Comparison of ENCODE assay signal across 8 cellular contexts in genomic region chr1:181033799-181034391, GRCh38. TPM values are rescaled to one million over a fixed set of nuclear protein-coding genes. Genes with fewer than 3 reads are reported as not detected.
DNase-seq lines count a peak whose midpoint lies in the region; ATAC-seq and TF ChIP-seq lines count a peak whose summit lies in the region.

Gene MR1 (plus strand): TSS chr1:181033983. CDS start chr1:181034008, 25 bp downstream.

- H3K4me3 ChIP-seq in mucosa of rectum (ENCODE audit: low read length in 2 of 2) = peak within 1 kb of the TSS; percentile 70 to 84
- peak within 1 kb of the TSS; percentile 32 to 41 for H3K4me3 ChIP-seq in vagina

- H3K27me3 Mint-ChIP-seq in endothelial cell (ENCODE audit: unreplicated experiment) = peaks cover 2% of the 10 kb centered on the region

- H3K4me3 Mint-ChIP-seq in endothelial cell (ENCODE audit: unreplicated experiment) = peak within 1 kb of the TSS; percentile 76

- peak within 1 kb of the TSS; percentile 72 for H3K27ac Mint-ChIP-seq in endothelial cell (ENCODE audit: unreplicated experiment)

- no peaks in the 10 kb centered on the region for H3K9me3 Mint-ChIP-seq in endothelial cell (ENCODE audit: unreplicated experiment)

- H3K9ac ChIP-seq in mucosa of rectum (ENCODE audit: low read depth in 1 of 2, low read length in 2 of 2) = peak within 1 kb of the TSS; percentile 49 to 70

- H3K27me3 ChIP-seq in mucosa of rectum (ENCODE audit: control insufficient read depth in 2 of 2, insufficient read depth in 2 of 2, low read length in 2 of 2) = no peaks in the 10 kb centered on the region
- no peaks in the 10 kb centered on the region for H3K27me3 ChIP-seq in vagina

- H3K4me1 ChIP-seq in mucosa of rectum (ENCODE audit: control insufficient read depth in 2 of 2, insufficient read depth in 2 of 2, low read length in 2 of 2) (peaks cover 8 to 11% of the 10 kb centered on the region in 2 donors), vagina (peaks cover 46% of the 10 kb centered on the region)

- peak; percentile 65 to 66 for TF ChIP-seq POLR2A in vagina (IDR thresholded peaks at IDR 0.05)

- peak; percentile 86 for DNase-seq in Ammon's horn (ENCODE audit: low spot score)
- DNase-seq in NCI-H1694 (lab: John Stamatoyannopoulos, UW) = peak; percentile 37
- DNase-seq in UCSD-AML1 (lab: John Stamatoyannopoulos, UW; ENCODE audit: unreplicated experiment) = peak; percentile 28
- no peak for DNase-seq in endothelial cell (ENCODE audit: low spot score)
- DNase-seq in vagina (ENCODE audit: extremely low spot score in 2 of 2) = no peak

- H3K9me3 ChIP-seq in mucosa of rectum (ENCODE audit: control insufficient read depth in 2 of 2, low read length in 2 of 2) (no peaks in the 10 kb centered on the region), vagina (no peaks in the 10 kb centered on the region)

- peaks cover 18% of the 10 kb centered on the region for H3K4me1 Mint-ChIP-seq in endothelial cell (ENCODE audit: unreplicated experiment)

- peak; percentile 85 for ATAC-seq in GM18499 (IDR thresholded peaks at IDR 0.05; ENCODE audit: insufficient read depth, unreplicated experiment)
- ATAC-seq in HG02763 (IDR thresholded peaks at IDR 0.05; ENCODE audit: unreplicated experiment) = peak; percentile 93

- H3K27ac ChIP-seq in mucosa of rectum (ENCODE audit: low read depth in 2 of 2, low read length in 2 of 2) = peak within 1 kb of the TSS; percentile 80 to 82
- H3K27ac ChIP-seq in vagina = peak within 1 kb of the TSS; percentile 95

- H3K36me3 Mint-ChIP-seq in endothelial cell (ENCODE audit: low read depth, unreplicated experiment) = no peaks in the 10 kb centered on the region

- TF ChIP-seq CTCF in endothelial cell (IDR thresholded peaks at IDR 0.05; ENCODE audit: unreplicated experiment) (no peak), vagina (IDR thresholded peaks at IDR 0.05) (no peak)

- no peaks in the 10 kb centered on the region for H3K36me3 ChIP-seq in mucosa of rectum (ENCODE audit: control insufficient read depth in 2 of 2, insufficient read depth in 2 of 2, low read length in 2 of 2)
- no peaks in the 10 kb centered on the region for H3K36me3 ChIP-seq in vagina

- intact Hi-C loops in vagina (cut with DNase I) = loop anchor here (5.0 kb wide), 1 partner anchor 58 kb away; no protein-coding TSS in a partner anchor

RNA-seq across cellular contexts. Expression of gene MR1, which starts in this region (rescaled TPM):
- total RNA-seq in endothelial cell (ENCODE audit: unreplicated experiment) (0.67 TPM), vagina (12.8 TPM)

Comparison
In these comparisons a context has a peak if more than half of its experiments do, and no peak if none do; other contexts are left out.
1. DNase-seq: peak in Ammon's horn (single experiment), NCI-H1694 (single experiment) and UCSD-AML1 (single experiment); none in endothelial cell (single experiment) and vagina (0 of 2).